Comparison of ENCODE assay signal across 39 cellular contexts in the genomic region with DNA sequence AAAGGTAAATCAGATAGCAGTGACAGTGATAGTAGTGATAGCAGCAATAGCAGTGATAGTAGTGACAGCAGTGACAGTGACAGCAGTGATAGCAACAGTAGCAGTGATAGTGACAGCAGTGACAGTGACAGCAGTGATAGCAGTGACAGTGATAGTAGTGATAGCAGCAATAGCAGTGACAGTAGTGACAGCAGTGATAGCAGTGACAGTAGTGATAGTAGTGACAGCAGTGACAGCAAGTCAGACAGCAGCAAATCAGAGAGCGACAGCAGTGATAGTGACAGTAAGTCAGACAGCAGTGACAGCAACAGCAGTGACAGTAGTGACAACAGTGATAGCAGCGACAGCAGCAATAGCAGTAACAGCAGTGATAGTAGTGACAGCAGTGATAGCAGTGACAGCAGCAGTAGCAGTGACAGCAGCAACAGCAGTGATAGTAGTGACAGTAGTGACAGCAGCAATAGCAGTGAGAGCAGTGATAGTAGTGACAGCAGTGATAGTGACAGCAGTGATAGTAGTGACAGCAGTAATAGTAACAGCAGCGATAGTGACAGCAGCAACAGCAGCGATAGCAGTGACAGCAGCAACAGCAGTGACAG. TPM values are rescaled to one million over a fixed set of nuclear protein-coding genes. Genes with fewer than 3 reads are reported as not detected.
"Had no signal": no experiment of that assay in that cellular context is flagged by ENCODE, and none has a peak within 500 bp of the region (broad histone marks: within the 10 kb centered on the region; RNA-seq: fewer than 3 reads in every experiment).

No MANE protein-coding gene starts in this region.

- H3K27me3 Mint-ChIP-seq: activated B cell treated with CpG ODN at 0.5 μM for 24 hours; activated CD4-positive, alpha-beta T cell treated with anti-CD3 and anti-CD28 coated beads, Interleukin-2, amount 10 ng/mL, durations not matched to agents 24 days and 14 days; activated CD8-positive, alpha-beta T cell treated with anti-CD3 and anti-CD28 coated beads for 36 hours had no signal

- H3K27ac Mint-ChIP-seq: activated B cell treated with CpG ODN at 0.5 μM for 24 hours; activated CD4-positive, alpha-beta memory T cell treated with anti-CD3 and anti-CD28 coated beads for 36 hours; activated CD4-positive, alpha-beta T cell treated with anti-CD3 and anti-CD28 coated beads, Interleukin-2, amount 10 ng/mL, durations not matched to agents 24 days and 14 days; activated CD8-positive, alpha-beta T cell treated with anti-CD3 and anti-CD28 coated beads for 36 hours; activated naive CD4-positive, alpha-beta T cell treated with anti-CD3 and anti-CD28 coated beads for 36 hours; activated naive CD4-positive, alpha-beta T cell treated with anti-CD3 and anti-CD28 coated beads, Interleukin-2, amount 50 U/mL, for 72 hours; activated naive CD8-positive, alpha-beta T cell treated with anti-CD3 and anti-CD28 coated beads for 36 hours; activated T-cell treated with anti-CD3 and anti-CD28 coated beads, Interleukin-2, amount 50 U/mL, for 72 hours; activated T-helper 1 cell treated with anti-CD3 and anti-CD28 coated beads, Interleukin-12 subunit alpha, Interleukin-12 subunit beta, Interleukin-2, Interleukin-4 antibody, amounts not matched to agents 30 ng/mL and 10 ng/mL and 1 ng/mL, durations not matched to agents 14 hours and 24 hours and 36 hours; activated T-helper 17 cell treated with anti-CD3 and anti-CD28 coated beads, Interleukin-2, amount 50 U/mL, for 72 hours; T-helper 17 cell; T-helper 2 cell treated with Interferon-gamma antibody and Interleukin-4, amounts not matched to agents 5 μg/mL and 100 μg/mL, for 36 hours had no signal

- FAIRE-seq: astrocyte, TTC549 had no signal

- H3K36me3 Mint-ChIP-seq: activated CD4-positive, alpha-beta memory T cell treated with anti-CD3 and anti-CD28 coated beads for 36 hours; activated naive CD4-positive, alpha-beta T cell treated with anti-CD3 and anti-CD28 coated beads, Interleukin-2, amount 50 U/mL, for 72 hours; activated naive CD8-positive, alpha-beta T cell treated with anti-CD3 and anti-CD28 coated beads for 36 hours had no signal

- H3K4me3 ChIP-seq: adrenal gland, body of pancreas, breast epithelium had no signal

- H3K27ac ChIP-seq: adrenal gland, body of pancreas, brain microvascular endothelial cell, breast epithelium, VCaP had no signal

- H3K4me1 ChIP-seq: adrenal gland, body of pancreas, breast epithelium had no signal

- DNase-seq: activated B cell treated with CpG ODN at 0.5 μM for 24 hours; activated CD4-positive, alpha-beta memory T cell treated with anti-CD3 and anti-CD28 coated beads for 36 hours; activated CD4-positive, alpha-beta T cell treated with anti-CD3 and anti-CD28 coated beads for 4 hours; activated CD4-positive, alpha-beta T cell treated with anti-CD3 and anti-CD28 coated beads, Interleukin-2, amount 10 ng/mL, durations not matched to agents 24 days and 14 days; activated CD4-positive, alpha-beta T cell treated with anti-CD3 and anti-CD28 coated beads, Interleukin-2, amount 50 U/mL, for 1 hour; activated CD4-positive, alpha-beta T cell treated with anti-CD3 and anti-CD28 coated beads, Interleukin-2, amount 50 U/mL, for 4 hours; activated CD4-positive, CD25-positive, alpha-beta regulatory T cell treated with anti-CD3 and anti-CD28 coated beads, Interleukin-2, amount 50 U/mL, for 72 hours; activated CD8-positive, alpha-beta memory T cell treated with anti-CD3 and anti-CD28 coated beads, Interleukin-2, amount 50 U/mL, for 4 hours; activated CD8-positive, alpha-beta T cell treated with anti-CD3 and anti-CD28 coated beads for 36 hours; activated effector memory CD4-positive, alpha-beta T cell treated with anti-CD3 and anti-CD28 coated beads, Interleukin-2, amount 50 U/mL, for 16 hours; activated gamma-delta T cell treated with Interleukin-2 at 50 U/mL for 16 hours; activated naive CD4-positive, alpha-beta T cell; activated naive CD4-positive, alpha-beta T cell treated with anti-CD3 and anti-CD28 coated beads for 36 hours; activated naive CD4-positive, alpha-beta T cell treated with anti-CD3 and anti-CD28 coated beads, Interleukin-2, amount 50 U/mL, for 16 hours; activated naive CD8-positive, alpha-beta T cell treated with anti-CD3 and anti-CD28 coated beads for 36 hours; activated T-cell treated with anti-CD3 and anti-CD28 coated beads for 4 hours; activated T-cell treated with anti-CD3 and anti-CD28 coated beads, Interleukin-2, amount 50 U/mL, for 1 hour; activated T-cell treated with anti-CD3 and anti-CD28 coated beads, Interleukin-2, amount 50 U/mL, for 4 hours; activated T-cell treated with anti-CD3 and anti-CD28 coated beads, Interleukin-2, amount 50 U/mL, for 72 hours; adrenal gland; amniotic stem cell; aorta; body of pancreas; brain microvascular endothelial cell; central memory CD4-positive, alpha-beta T cell; T-helper 17 cell; T-helper 9 cell had no signal

- H3K4me1 Mint-ChIP-seq: activated B cell treated with CpG ODN at 0.5 μM for 24 hours; activated CD4-positive, alpha-beta T cell treated with anti-CD3 and anti-CD28 coated beads, Interleukin-2, amount 10 ng/mL, durations not matched to agents 24 days and 14 days; activated naive CD8-positive, alpha-beta T cell treated with anti-CD3 and anti-CD28 coated beads for 36 hours; activated T-helper 17 cell treated with anti-CD3 and anti-CD28 coated beads, Interleukin-2, amount 50 U/mL, for 72 hours; T-helper 17 cell had no signal

- H3K4me3 Mint-ChIP-seq: activated B cell treated with CpG ODN at 0.5 μM for 24 hours; activated CD4-positive, alpha-beta memory T cell treated with anti-CD3 and anti-CD28 coated beads for 36 hours; activated CD4-positive, alpha-beta T cell treated with anti-CD3 and anti-CD28 coated beads, Interleukin-2, amount 10 ng/mL, durations not matched to agents 24 days and 14 days; activated CD8-positive, alpha-beta T cell treated with anti-CD3 and anti-CD28 coated beads for 36 hours; activated naive CD4-positive, alpha-beta T cell treated with anti-CD3 and anti-CD28 coated beads for 36 hours; activated naive CD8-positive, alpha-beta T cell treated with anti-CD3 and anti-CD28 coated beads for 36 hours; activated T-cell treated with anti-CD3 and anti-CD28 coated beads, Interleukin-2, amount 50 U/mL, for 4 hours; activated T-cell treated with anti-CD3 and anti-CD28 coated beads, Interleukin-2, amount 50 U/mL, for 72 hours; activated T-helper 1 cell treated with anti-CD3 and anti-CD28 coated beads, Interleukin-12 subunit alpha, Interleukin-12 subunit beta, Interleukin-2, Interleukin-4 antibody, amounts not matched to agents 30 ng/mL and 10 ng/mL and 1 ng/mL, durations not matched to agents 14 hours and 24 hours and 36 hours; activated T-helper 17 cell treated with anti-CD3 and anti-CD28 coated beads, Interleukin-2, amount 50 U/mL, for 72 hours; T-helper 17 cell; T-helper 2 cell treated with Interferon-gamma antibody and Interleukin-4, amounts not matched to agents 5 μg/mL and 100 μg/mL, for 36 hours had no signal

- H3K27me3 ChIP-seq: body of pancreas, brain microvascular endothelial cell, breast epithelium had no signal

- ATAC-seq: activated CD8-positive, alpha-beta T cell treated with anti-CD3 and anti-CD28 coated beads for 36 hours; activated naive CD4-positive, alpha-beta T cell treated with anti-CD3 and anti-CD28 coated beads, Interleukin-2, amount 50 U/mL, for 72 hours; activated T-cell treated with anti-CD3 and anti-CD28 coated beads, Interleukin-2, amount 50 U/mL, for 4 hours; activated T-cell treated with anti-CD3 and anti-CD28 coated beads, Interleukin-2, amount 50 U/mL, for 72 hours; activated T-helper 17 cell treated with anti-CD3 and anti-CD28 coated beads, Interleukin-2, amount 50 U/mL, for 72 hours; body of pancreas; T-helper 17 cell had no signal

- H3K36me3 ChIP-seq: adrenal gland, brain microvascular endothelial cell, breast epithelium had no signal

- H3K9me3 Mint-ChIP-seq: activated B cell treated with CpG ODN at 0.5 μM for 24 hours; activated CD4-positive, alpha-beta memory T cell treated with anti-CD3 and anti-CD28 coated beads for 36 hours; activated CD4-positive, alpha-beta T cell treated with anti-CD3 and anti-CD28 coated beads, Interleukin-2, amount 10 ng/mL, durations not matched to agents 24 days and 14 days; activated CD8-positive, alpha-beta T cell treated with anti-CD3 and anti-CD28 coated beads for 36 hours; activated naive CD4-positive, alpha-beta T cell treated with anti-CD3 and anti-CD28 coated beads for 36 hours; activated naive CD4-positive, alpha-beta T cell treated with anti-CD3 and anti-CD28 coated beads, Interleukin-2, amount 50 U/mL, for 72 hours; activated naive CD8-positive, alpha-beta T cell treated with anti-CD3 and anti-CD28 coated beads for 36 hours; activated T-cell treated with anti-CD3 and anti-CD28 coated beads, Interleukin-2, amount 50 U/mL, for 4 hours; activated T-cell treated with anti-CD3 and anti-CD28 coated beads, Interleukin-2, amount 50 U/mL, for 72 hours; activated T-helper 1 cell treated with anti-CD3 and anti-CD28 coated beads, Interleukin-12 subunit alpha, Interleukin-12 subunit beta, Interleukin-2, Interleukin-4 antibody, amounts not matched to agents 30 ng/mL and 10 ng/mL and 1 ng/mL, durations not matched to agents 14 hours and 24 hours and 36 hours; activated T-helper 17 cell treated with anti-CD3 and anti-CD28 coated beads, Interleukin-2, amount 50 U/mL, for 72 hours; T-helper 2 cell treated with Interferon-gamma antibody and Interleukin-4, amounts not matched to agents 5 μg/mL and 100 μg/mL, for 36 hours had no signal

- H3K9me3 ChIP-seq: adrenal gland, body of pancreas, breast epithelium had no signal

RNA-seq across cellular contexts. Expression of gene DSPP, which starts 6.1 kb away (rescaled TPM):
- total RNA-seq: activated B cell treated with CpG ODN at 0.5 μM for 24 hours; activated CD4-positive, alpha-beta memory T cell treated with anti-CD3 and anti-CD28 coated beads for 36 hours; activated CD4-positive, alpha-beta T cell treated with anti-CD3 and anti-CD28 coated beads, Interleukin-2, amount 10 ng/mL, durations not matched to agents 24 days and 14 days; activated CD8-positive, alpha-beta memory T cell treated with anti-CD3 and anti-CD28 coated beads for 36 hours; activated CD8-positive, alpha-beta T cell treated with anti-CD3 and anti-CD28 coated beads for 36 hours; activated naive CD4-positive, alpha-beta T cell treated with anti-CD3 and anti-CD28 coated beads for 36 hours; activated naive CD4-positive, alpha-beta T cell treated with anti-CD3 and anti-CD28 coated beads, Interleukin-2, amount 50 U/mL, for 72 hours; activated naive CD8-positive, alpha-beta T cell treated with anti-CD3 and anti-CD28 coated beads for 36 hours; activated T-cell treated with anti-CD3 and anti-CD28 coated beads, Interleukin-2, amount 50 U/mL, for 4 hours; activated T-cell treated with anti-CD3 and anti-CD28 coated beads, Interleukin-2, amount 50 U/mL, for 72 hours; activated T-helper 1 cell treated with anti-CD3 and anti-CD28 coated beads, Interleukin-12 subunit alpha, Interleukin-12 subunit beta, Interleukin-2, Interleukin-4 antibody, amounts not matched to agents 30 ng/mL and 10 ng/mL and 1 ng/mL, durations not matched to agents 14 hours and 24 hours and 36 hours; activated T-helper 17 cell treated with anti-CD3 and anti-CD28 coated beads, Interleukin-2, amount 50 U/mL, for 72 hours; adrenal gland; aorta; astrocyte; body of pancreas; cardiac septum; T-helper 1 cell treated with Interleukin-12 subunit alpha and Interleukin-12 subunit beta and Interleukin-4 antibody, amounts not matched to agents 30 ng/mL and 1 ng/mL, for 36 hours; T-helper 17 cell had no signal
- polyA plus RNA-seq: adrenal gland had no signal

RNA-seq across cellular contexts. Expression of gene DMP1, which starts 35.7 kb away (rescaled TPM):
- total RNA-seq: activated B cell treated with CpG ODN at 0.5 μM for 24 hours; activated CD4-positive, alpha-beta memory T cell treated with anti-CD3 and anti-CD28 coated beads for 36 hours; activated CD4-positive, alpha-beta T cell treated with anti-CD3 and anti-CD28 coated beads, Interleukin-2, amount 10 ng/mL, durations not matched to agents 24 days and 14 days; activated CD8-positive, alpha-beta memory T cell treated with anti-CD3 and anti-CD28 coated beads for 36 hours; activated CD8-positive, alpha-beta T cell treated with anti-CD3 and anti-CD28 coated beads for 36 hours; activated naive CD4-positive, alpha-beta T cell treated with anti-CD3 and anti-CD28 coated beads for 36 hours; activated naive CD4-positive, alpha-beta T cell treated with anti-CD3 and anti-CD28 coated beads, Interleukin-2, amount 50 U/mL, for 72 hours; activated naive CD8-positive, alpha-beta T cell treated with anti-CD3 and anti-CD28 coated beads for 36 hours; activated T-cell treated with anti-CD3 and anti-CD28 coated beads, Interleukin-2, amount 50 U/mL, for 4 hours; activated T-cell treated with anti-CD3 and anti-CD28 coated beads, Interleukin-2, amount 50 U/mL, for 72 hours; activated T-helper 1 cell treated with anti-CD3 and anti-CD28 coated beads, Interleukin-12 subunit alpha, Interleukin-12 subunit beta, Interleukin-2, Interleukin-4 antibody, amounts not matched to agents 30 ng/mL and 10 ng/mL and 1 ng/mL, durations not matched to agents 14 hours and 24 hours and 36 hours; activated T-helper 17 cell treated with anti-CD3 and anti-CD28 coated beads, Interleukin-2, amount 50 U/mL, for 72 hours; adrenal gland; body of pancreas; breast epithelium; cardiac septum; cerebellum; T-helper 1 cell treated with Interleukin-12 subunit alpha and Interleukin-12 subunit beta and Interleukin-4 antibody, amounts not matched to agents 30 ng/mL and 1 ng/mL, for 36 hours; T-helper 17 cell had no signal
- polyA plus RNA-seq: aorta had no signal
